Comparison of ENCODE assay signal across 1 cellular context in the genomic region with DNA sequence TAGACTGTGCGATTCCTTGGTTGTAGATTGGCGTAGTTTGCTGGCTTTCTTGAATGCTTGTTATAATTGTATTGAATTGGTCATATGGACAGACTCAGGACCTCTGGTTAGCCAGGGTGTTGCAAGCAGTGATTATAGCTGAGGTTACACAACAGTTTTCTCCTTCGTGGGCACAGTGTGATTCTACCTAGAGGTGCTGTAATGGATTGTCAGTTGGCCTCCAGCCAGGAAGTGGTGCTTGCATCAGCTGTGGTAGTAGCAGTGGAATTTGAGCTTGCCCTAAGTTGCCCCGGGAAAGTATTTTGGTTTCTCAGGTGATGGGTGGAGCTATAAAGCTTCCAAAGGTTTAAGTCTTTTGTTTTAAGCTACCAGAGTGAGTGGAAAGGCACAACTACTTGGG.
TF ChIP-seq lines count a peak whose summit lies in the region.

No MANE protein-coding gene starts in this region.

TF ChIP-seq in H1, 55 proteins besides CTCF, POLR2A, EP300 and RAD21 (continued from another document):
- TF ChIP-seq YY1 (IDR thresholded peaks at IDR 0.05; ENCODE audit: low read depth, low read length) (no peak), KDM5A (IDR thresholded peaks at IDR 0.05; ENCODE audit: low read length) (no peak), BACH1 (IDR thresholded peaks at IDR 0.05; ENCODE audit: low read length) (no peak), RFX5 (IDR thresholded peaks at IDR 0.05; ENCODE audit: borderline replicate concordance, low read depth, low read length) (no peak), SRF (IDR thresholded peaks at IDR 0.05; ENCODE audit: low read depth, low read length) (no peak)
